ENCODE assay signal across 18 cellular contexts in genomic region chr18:47983946-47984345, GRCh38.
"Had no signal": no experiment of that assay in that cellular context is flagged by ENCODE, and none has a peak within 500 bp of the region (broad histone marks: within the 10 kb centered on the region; RNA-seq: fewer than 3 reads in every experiment).

No MANE protein-coding gene starts in this region.

- H3K9me3 Mint-ChIP-seq: activated T-cell treated with anti-CD3 and anti-CD28 coated beads, Interleukin-2, amount 50 U/mL, for 4 hours had no signal

- H3K27me3 ChIP-seq: brain microvascular endothelial cell had no signal

- H3K4me3 ChIP-seq: lower lobe of right lung had no signal

- H3K9me3 ChIP-seq: lower lobe of right lung had no signal

- H3K36me3 Mint-ChIP-seq: activated naive CD8-positive, alpha-beta T cell; naive B cell had no signal

- ATAC-seq: activated CD4-positive, CD25-positive, alpha-beta regulatory T cell treated with anti-CD3 and anti-CD28 coated beads, Interleukin-2, amount 50 U/mL, for 24 hours; activated T-cell treated with anti-CD3 and anti-CD28 coated beads, Interleukin-2, amount 50 U/mL, for 4 hours; lower lobe of right lung had no signal

- H3K27ac ChIP-seq: brain microvascular endothelial cell, lower lobe of right lung, parathyroid adenoma had no signal

- H3K27me3 Mint-ChIP-seq: activated naive CD8-positive, alpha-beta T cell had no signal

- H3K9ac ChIP-seq: parathyroid adenoma had no signal

- H3K36me3 ChIP-seq: brain microvascular endothelial cell, lower lobe of right lung had no signal

- H3K4me1 ChIP-seq: lower lobe of right lung, parathyroid adenoma had no signal

- DNase-seq: activated CD4-positive, alpha-beta T cell treated with anti-CD3 and anti-CD28 coated beads, Interleukin-2, amount 50 U/mL, for 48 hours; activated gamma-delta T cell; activated T-cell treated with anti-CD3 and anti-CD28 coated beads, Interleukin-2, amount 50 U/mL, for 4 hours; brain microvascular endothelial cell; dermis blood vessel endothelial cell; endodermal cell; erythroblast; hypothalamus; kidney glomerular epithelial cell; lower lobe of right lung; midbrain; naive B cell; stimulated activated CD4-positive, alpha-beta T cell treated with anti-CD3 and anti-CD28 coated beads, Interleukin-2, amount 100 ng/mL, for 48 hours; stimulated activated naive CD4-positive, alpha-beta T cell treated with Interleukin-2 at 50 U/mL for 16 hours; trophoblast cell had no signal

- H3K27ac Mint-ChIP-seq: activated naive CD8-positive, alpha-beta T cell; endodermal cell had no signal

- H3K4me3 Mint-ChIP-seq: activated naive CD8-positive, alpha-beta T cell; activated T-cell treated with anti-CD3 and anti-CD28 coated beads, Interleukin-2, amount 50 U/mL, for 4 hours; endodermal cell; naive B cell had no signal
